ENCODE assay signal across 23 cellular contexts in genomic region chr11:126878892-126879291, GRCh38.
"Had no signal": no experiment of that assay in that cellular context is flagged by ENCODE, and none has a peak within 500 bp of the region (broad histone marks: within the 10 kb centered on the region; RNA-seq: fewer than 3 reads in every experiment).

No MANE protein-coding gene starts in this region.

- H3K27me3 ChIP-seq: adrenal gland, body of pancreas, colonic mucosa, right lobe of liver, uterus had no signal

- H3K4me1 ChIP-seq: adrenal gland, body of pancreas, colonic mucosa, gastroesophageal sphincter, parathyroid adenoma, right lobe of liver, uterus had no signal

- H2AFZ ChIP-seq: parathyroid adenoma had no signal

- H3K36me3 ChIP-seq: adrenal gland, colonic mucosa, gastroesophageal sphincter, right lobe of liver, uterus had no signal

- H3K27ac ChIP-seq: adrenal gland, body of pancreas, colonic mucosa, gastroesophageal sphincter, parathyroid adenoma, right lobe of liver, uterus, VCaP had no signal

- DNase-seq: activated CD4-positive, alpha-beta T cell treated with anti-CD3 and anti-CD28 coated beads for 4 hours; activated CD4-positive, alpha-beta T cell treated with anti-CD3 and anti-CD28 coated beads, Interleukin-2, amount 50 U/mL, for 48 hours; activated CD8-positive, alpha-beta memory T cell treated with anti-CD3 and anti-CD28 coated beads for 24 hours; activated effector memory CD4-positive, alpha-beta T cell treated with Interleukin-2 at 50 U/mL for 16 hours; activated naive CD4-positive, alpha-beta T cell treated with Interleukin-2 at 50 U/mL for 16 hours; adrenal gland; aorta; body of pancreas; colonic mucosa; effector memory CD4-positive, alpha-beta T cell; kidney; left colon; midbrain; naive thymus-derived CD4-positive, alpha-beta T cell; occipital lobe; right lobe of liver; stimulated activated CD4-positive, alpha-beta T cell treated with anti-CD3 and anti-CD28 coated beads, Interleukin-12 subunit alpha, Interleukin-12 subunit beta, amount 100 ng/mL, for 4 hours; stimulated activated CD4-positive, alpha-beta T cell treated with anti-CD3 and anti-CD28 coated beads, Interleukin-4, amount 100 ng/mL, for 24 hours; T-helper 9 cell; uterus had no signal

- H3K79me2 ChIP-seq: parathyroid adenoma had no signal

- H3K4me3 ChIP-seq: adrenal gland, body of pancreas, colonic mucosa, gastroesophageal sphincter, right lobe of liver, uterus had no signal

- H3K9ac ChIP-seq: parathyroid adenoma had no signal

- H3K9me3 ChIP-seq: adrenal gland, body of pancreas, colonic mucosa, gastroesophageal sphincter, right lobe of liver, uterus had no signal
